Comparison of ENCODE assay signal across 5 cellular contexts in the genomic region with DNA sequence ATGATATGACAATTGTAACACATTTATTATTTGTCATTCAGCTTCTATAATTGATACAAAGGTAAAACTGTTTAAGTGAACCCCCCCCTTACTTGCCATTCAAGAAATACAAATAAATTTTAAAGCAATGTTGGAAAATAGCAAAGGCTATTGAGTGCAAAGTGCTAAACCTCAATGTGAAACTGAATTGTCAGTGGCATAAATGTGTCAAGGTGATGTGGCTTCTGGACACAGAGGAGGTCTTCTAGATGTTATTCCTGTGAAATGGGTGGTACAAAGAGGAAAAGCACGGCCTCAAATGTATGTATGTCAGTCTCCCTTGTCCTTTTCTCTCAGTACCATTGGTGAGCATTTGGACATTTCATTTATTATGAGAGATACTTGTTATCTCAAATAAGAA.
"Had no signal": no experiment of that assay in that cellular context is flagged by ENCODE, and none has a peak within 500 bp of the region (broad histone marks: within the 10 kb centered on the region; RNA-seq: fewer than 3 reads in every experiment).

No MANE protein-coding gene starts in this region.

- H3K4me3 Mint-ChIP-seq: IgD-negative memory B cell had no signal

- H3K4me3 ChIP-seq: K562 had no signal

- H3K27ac ChIP-seq: HL-60 had no signal

- ATAC-seq: HepG2, K562 had no signal

- H3K9me3 Mint-ChIP-seq: IgD-negative memory B cell had no signal

- H3K27me3 Mint-ChIP-seq: IgD-negative memory B cell had no signal

- DNase-seq: IMR-90 had no signal
